In the genomic region with DNA sequence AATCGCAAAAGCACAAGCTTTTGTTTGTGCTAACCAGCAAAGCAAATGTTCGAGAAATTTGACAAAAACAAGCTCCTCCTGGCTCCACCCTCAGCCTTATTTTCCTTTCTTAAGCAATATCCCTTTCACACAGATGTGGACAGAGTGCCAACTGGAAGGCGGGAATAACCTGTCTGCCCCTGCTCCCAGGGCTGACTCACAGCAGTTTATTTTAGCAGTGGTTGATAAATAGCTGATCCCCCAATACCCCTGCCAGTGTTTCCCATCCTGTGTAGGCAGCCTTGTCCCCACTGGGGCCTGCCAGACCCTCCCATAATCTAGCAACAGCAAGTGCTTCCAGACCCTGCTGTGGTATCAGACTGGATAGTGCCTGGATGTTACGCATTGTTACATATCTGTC, we compare ENCODE assay signal across 9 cellular contexts. TPM values are rescaled to one million over a fixed set of nuclear protein-coding genes. Genes with fewer than 3 reads are reported as not detected.
DNase-seq lines count a peak whose midpoint lies in the region; ATAC-seq and TF ChIP-seq lines count a peak whose summit lies in the region.
"Had no signal": no experiment of that assay in that cellular context is flagged by ENCODE, and none has a peak within 500 bp of the region (broad histone marks: within the 10 kb centered on the region; RNA-seq: fewer than 3 reads in every experiment).

No MANE protein-coding gene starts in this region.

- DNase-seq in EL, result peak; percentile 87
- peak; percentile 79 for DNase-seq in astrocyte of the cerebellum (ENCODE audit: low read depth)
- DNase-seq in left ventricle myocardium superior, result peak; percentile 50
- DNase-seq in renal cortical epithelial cell (ENCODE audit: low read depth), result peak; percentile 93
- DNase-seq in NCI-H1048 (lab: John Stamatoyannopoulos, UW), result no peak
- DNase-seq in T1000 (lab: John Stamatoyannopoulos, UW), result no peak
- DNase-seq: activated T-cell treated with anti-CD3 and anti-CD28 coated beads for 4 hours had no signal

- peak; percentile 68 for ATAC-seq in left ventricle myocardium superior
- no peak for ATAC-seq in HG03457 (IDR thresholded peaks at IDR 0.05; ENCODE audit: unreplicated experiment)
- ATAC-seq in GM18502 (IDR thresholded peaks at IDR 0.05; ENCODE audit: poor library complexity, unreplicated experiment), result no peak

- H3K4me3 ChIP-seq in astrocyte of the cerebellum (ENCODE audit: low read depth, low read length), result no peak overlapping the region

- intact Hi-C loops in left ventricle myocardium superior (cut with micrococcal nuclease), result no loop called here

- no peak for TF ChIP-seq CTCF in astrocyte of the cerebellum (IDR thresholded peaks at IDR 0.05; ENCODE audit: low read depth, low read length, missing control alignments)

- in situ Hi-C loops in astrocyte of the cerebellum (cut with HindIII; ENCODE audit: low sequenced_read_pairs), result no loop called here

RNA-seq across cellular contexts. Expression of gene PARVA, which starts 53.5 kb away (rescaled TPM):
- total RNA-seq in left ventricle myocardium superior (56.4 TPM), renal cortical epithelial cell (18.4 and 54.5 TPM in 2 replicates)

Comparison
In these comparisons a context has a peak if more than half of its experiments do, and no peak if none do; other contexts are left out.
1. DNase-seq: peak in EL (single experiment), astrocyte of the cerebellum (single experiment), left ventricle myocardium superior (single experiment) and renal cortical epithelial cell (single experiment); none in NCI-H1048 (single experiment) and T1000 (single experiment).